Comparison of ENCODE assay signal across 8 cellular contexts in genomic region chr17:28727727-28728363, GRCh38.
DNase-seq lines count a peak whose midpoint lies in the region; ATAC-seq and TF ChIP-seq lines count a peak whose summit lies in the region.

No MANE protein-coding gene starts in this region.

- peak; percentile 16 for DNase-seq in GM04504 (ENCODE audit: low read depth)
- DNase-seq in SW 1271 (lab: John Stamatoyannopoulos, UW), result peak; percentile 42 to 57
- DNase-seq in amniotic epithelial cell (ENCODE audit: low read depth), result peak; percentile 28
- DNase-seq in iris pigment epithelial cell (ENCODE audit: low read depth), result peak; percentile 51
- DNase-seq in stimulated activated CD4-positive, alpha-beta T cell treated with anti-CD3 and anti-CD28 coated beads, Interleukin-1b, Interleukin-23, amount 100 ng/mL, for 24 hours (ENCODE audit: low read depth in 4 of 4, low spot score in 1 of 4), result peak; percentile 61 to 91 (median 82)
- DNase-seq in D341Med (ENCODE audit: low spot score), result no peak

- ATAC-seq in GM21723 (IDR thresholded peaks at IDR 0.05; ENCODE audit: unreplicated experiment), result peak; percentile 32

- peak; percentile 14; the same call in 1 of the 2 replicates for TF ChIP-seq CTCF in LNCAP (IDR thresholded peaks at IDR 0.05)
